ENCODE assay signal across 16 cellular contexts in genomic region chr5:135219239-135219638, GRCh38.
A peak's percentile ranks its signal among the peaks of the same experiment; 100 is the strongest.
DNase-seq lines count a peak whose midpoint lies in the region; ATAC-seq and TF ChIP-seq lines count a peak whose summit lies in the region.
"Had no signal": no experiment of that assay in that cellular context is flagged by ENCODE, and none has a peak within 500 bp of the region (broad histone marks: within the 10 kb centered on the region; RNA-seq: fewer than 3 reads in every experiment).

No MANE protein-coding gene starts in this region.

- no peaks in the 10 kb centered on the region for H3K9me3 Mint-ChIP-seq in mesothelial cell of epicardium
- H3K9me3 Mint-ChIP-seq: CD4-positive, CD25-positive, alpha-beta regulatory T cell; CD8-positive, alpha-beta memory T cell; HFFc6 had no signal

- no peak for DNase-seq in WERI-Rb-1
- peak; percentile 49 for DNase-seq in fibroblast of gingiva (ENCODE audit: low read depth)
- no peak for DNase-seq in mesothelial cell of epicardium (ENCODE audit: low spot score in 2 of 2, unreplicated experiment in 2 of 2)
- DNase-seq in right lobe of liver = no peak
- DNase-seq: C1 segment of cervical spinal cord; CD4-positive, CD25-positive, alpha-beta regulatory T cell; CD8-positive, alpha-beta memory T cell; GOT3; H7; HFFc6 had no signal

- ATAC-seq in GM21825 (IDR thresholded peaks at IDR 0.05; ENCODE audit: unreplicated experiment) (no peak), right lobe of liver (no peak), GM18517 (IDR thresholded peaks at IDR 0.05; ENCODE audit: unreplicated experiment) (no peak), HG03280 (IDR thresholded peaks at IDR 0.05; ENCODE audit: unreplicated experiment) (no peak)
- ATAC-seq: HCT116 had no signal

- H3K36me3 ChIP-seq in WERI-Rb-1 (no peaks in the 10 kb centered on the region), right lobe of liver (no peaks in the 10 kb centered on the region)

- H3K4me1 Mint-ChIP-seq in mesothelial cell of epicardium = peaks cover 7% of the 10 kb centered on the region
- H3K4me1 Mint-ChIP-seq: B cell; CD4-positive, CD25-positive, alpha-beta regulatory T cell; CD8-positive, alpha-beta memory T cell had no signal

- peak overlapping the region; percentile 48 for H3K27ac ChIP-seq in WERI-Rb-1
- H3K27ac ChIP-seq in right lobe of liver = no peak overlapping the region

- peak overlapping the region; percentile 76 for H3K27ac Mint-ChIP-seq in mesothelial cell of epicardium
- H3K27ac Mint-ChIP-seq: B cell; CD4-positive, CD25-positive, alpha-beta regulatory T cell; CD8-positive, alpha-beta memory T cell; HFFc6 had no signal

- no peaks in the 10 kb centered on the region for H3K9me3 ChIP-seq in WERI-Rb-1 (ENCODE audit: severe bottlenecking)
- H3K9me3 ChIP-seq in right lobe of liver = no peaks in the 10 kb centered on the region
- H3K9me3 ChIP-seq: Caco-2 had no signal

- no peak overlapping the region for H3K4me3 Mint-ChIP-seq in mesothelial cell of epicardium
- H3K4me3 Mint-ChIP-seq: B cell; CD4-positive, CD25-positive, alpha-beta regulatory T cell; CD8-positive, alpha-beta memory T cell; HFFc6 had no signal

- H3K4me3 ChIP-seq in WERI-Rb-1 (ENCODE audit: low read depth, low read length) = no peak overlapping the region
- H3K4me3 ChIP-seq in right lobe of liver = no peak overlapping the region

- TF ChIP-seq CTCF in WERI-Rb-1 (IDR thresholded peaks at IDR 0.05; ENCODE audit: low read depth, low read length) (no peak), mesothelial cell of epicardium (IDR thresholded peaks at IDR 0.05; ENCODE audit: unreplicated experiment) (no peak), right lobe of liver (IDR thresholded peaks at IDR 0.05) (no peak)

- H3K27me3 ChIP-seq in WERI-Rb-1 (ENCODE audit: insufficient read depth, low read depth, severe bottlenecking) (no peaks in the 10 kb centered on the region), right lobe of liver (no peaks in the 10 kb centered on the region)

- H3K27me3 Mint-ChIP-seq in mesothelial cell of epicardium (ENCODE audit: low read depth) = peaks cover 10% of the 10 kb centered on the region

- H3K36me3 Mint-ChIP-seq in mesothelial cell of epicardium = no peaks in the 10 kb centered on the region
- H3K36me3 Mint-ChIP-seq: CD4-positive, CD25-positive, alpha-beta regulatory T cell; CD8-positive, alpha-beta memory T cell had no signal

- WGBS in right lobe of liver (ENCODE audit: insufficient coverage, low coverage, low lambda C conversion rate, missing lambda C conversion rate) = 77% methylated on average over 7 of the region's 7 CpGs

- no peaks in the 10 kb centered on the region for H3K4me1 ChIP-seq in right lobe of liver
- H3K4me1 ChIP-seq: Caco-2 had no signal

- TF ChIP-seq POLR2A in right lobe of liver (IDR thresholded peaks at IDR 0.05) = no peak

- intact Hi-C loops in right lobe of liver (cut with DNase I) = no loop called here
